In genomic region chr3:45742432-45743089, GRCh38 we compare ENCODE assay signal across 22 cellular contexts. TPM values are rescaled to one million over a fixed set of nuclear protein-coding genes. Genes with fewer than 3 reads are reported as not detected.
DNase-seq lines count a peak whose midpoint lies in the region; ATAC-seq and TF ChIP-seq lines count a peak whose summit lies in the region.
"Had no signal": no experiment of that assay in that cellular context is flagged by ENCODE, and none has a peak within 500 bp of the region (broad histone marks: within the 10 kb centered on the region; RNA-seq: fewer than 3 reads in every experiment).

No MANE protein-coding gene starts in this region.

- H3K36me3 Mint-ChIP-seq in activated naive CD4-positive, alpha-beta T cell treated with anti-CD3 and anti-CD28 coated beads, Interleukin-2, amount 50 U/mL, for 24 hours = peaks cover 14% of the 10 kb centered on the region
- H3K36me3 Mint-ChIP-seq in GM23338 (ENCODE audit: low read depth) = peaks cover 64% of the 10 kb centered on the region
- H3K36me3 Mint-ChIP-seq in activated naive CD8-positive, alpha-beta T cell treated with anti-CD3 and anti-CD28 coated beads for 36 hours = peaks cover 29% of the 10 kb centered on the region

- no peak for DNase-seq in activated naive CD4-positive, alpha-beta T cell treated with Interleukin-2 at 50 U/mL for 16 hours
- DNase-seq in GM23338 (ENCODE audit: low spot score) (no peak), trophoblast cell (no peak)
- DNase-seq in activated naive CD8-positive, alpha-beta T cell treated with anti-CD3 and anti-CD28 coated beads for 36 hours = no peak
- DNase-seq: activated T-cell treated with anti-CD3 and anti-CD28 coated beads, Interleukin-2, amount 50 U/mL, for 48 hours; effector CD4-positive, alpha-beta T cell; erythroblast; heart left ventricle; left cardiac atrium; NCI-H1105 treated with DMSO at 0.1 percent for 48 hours; NCI-H2029; NCI-H2227 treated with DMSO at 0.1 percent for 48 hours; stimulated activated CD4-positive, alpha-beta T cell treated with anti-CD3 and anti-CD28 coated beads, Interleukin-2, amount 100 ng/mL, for 24 hours; T-helper 1 cell had no signal

- no peaks in the 10 kb centered on the region; the same call in 1 of the 2 replicates for H4K20me1 ChIP-seq in GM23338 (replicated peaks; ENCODE audit: insufficient read depth)

- H2BK5ac ChIP-seq in trophoblast cell (ENCODE audit: low read depth, low read length, poor library complexity) = no peak overlapping the region

- H2AFZ ChIP-seq in GM23338 = no peak overlapping the region
- no peak overlapping the region for H2AFZ ChIP-seq in trophoblast cell (ENCODE audit: insufficient read depth, low read length, poor library complexity)

- no peak overlapping the region for H4K8ac ChIP-seq in trophoblast cell (ENCODE audit: low read depth, low read length)

- H3K4me2 ChIP-seq in GM23338 (no peak overlapping the region), trophoblast cell (ENCODE audit: low read length) (no peak overlapping the region)
- H3K4me2 ChIP-seq: smooth muscle cell had no signal

- peak overlapping the region; percentile 50 for H3K23ac ChIP-seq in trophoblast cell (ENCODE audit: low read length)

- H2BK120ac ChIP-seq in trophoblast cell (ENCODE audit: insufficient read depth, low read length, poor library complexity) = no peak overlapping the region

- no peak overlapping the region for H4K91ac ChIP-seq in trophoblast cell (ENCODE audit: low read depth, low read length)

- peaks cover 45% of the 10 kb centered on the region for H3K4me1 ChIP-seq in GM23338 (ENCODE audit: insufficient read depth)
- no peaks in the 10 kb centered on the region for H3K4me1 ChIP-seq in trophoblast cell (ENCODE audit: control insufficient read depth in 1 of 2, insufficient read depth in 2 of 2, low read length in 2 of 2)
- H3K4me1 ChIP-seq: SJSA1 had no signal

- H3K36me3 ChIP-seq in GM23338 (ENCODE audit: insufficient read depth) = peaks cover 33% of the 10 kb centered on the region
- H3K36me3 ChIP-seq in trophoblast cell (ENCODE audit: control insufficient read depth in 1 of 2, insufficient read depth in 2 of 2, low read length in 2 of 2) = peaks cover 22 to 34% of the 10 kb centered on the region in 2 experiments

- H3K27ac ChIP-seq in GM23338 (ENCODE audit: low read depth) (peak overlapping the region; percentile 57; the same call in 1 of the 2 replicates), trophoblast cell (ENCODE audit: low read depth, low read length) (no peak overlapping the region)
- H3K27ac ChIP-seq: C4-2B, heart left ventricle, SJSA1 had no signal

- H3F3A ChIP-seq in GM23338 (replicated peaks; ENCODE audit: low read depth) = no peaks in the 10 kb centered on the region; the same call in 1 of the 2 replicates

- no peak overlapping the region for H3K4me3 Mint-ChIP-seq in activated naive CD4-positive, alpha-beta T cell treated with anti-CD3 and anti-CD28 coated beads, Interleukin-2, amount 50 U/mL, for 24 hours
- H3K4me3 Mint-ChIP-seq in GM23338 = no peak overlapping the region
- H3K4me3 Mint-ChIP-seq in activated naive CD8-positive, alpha-beta T cell treated with anti-CD3 and anti-CD28 coated beads for 36 hours = no peak overlapping the region

- H3K4ac ChIP-seq in trophoblast cell (ENCODE audit: low read depth, low read length) = no peak overlapping the region

- H3K27me3 Mint-ChIP-seq in activated naive CD4-positive, alpha-beta T cell treated with anti-CD3 and anti-CD28 coated beads, Interleukin-2, amount 50 U/mL, for 24 hours = no peaks in the 10 kb centered on the region
- peaks cover 4% of the 10 kb centered on the region for H3K27me3 Mint-ChIP-seq in GM23338 (ENCODE audit: insufficient read depth, low read depth, poor library complexity)
- H3K27me3 Mint-ChIP-seq in activated naive CD8-positive, alpha-beta T cell treated with anti-CD3 and anti-CD28 coated beads for 36 hours = no peaks in the 10 kb centered on the region

- no peaks in the 10 kb centered on the region for H3K9me3 Mint-ChIP-seq in activated naive CD4-positive, alpha-beta T cell treated with anti-CD3 and anti-CD28 coated beads, Interleukin-2, amount 50 U/mL, for 24 hours
- H3K9me3 Mint-ChIP-seq in GM23338 = no peaks in the 10 kb centered on the region
- H3K9me3 Mint-ChIP-seq in activated naive CD8-positive, alpha-beta T cell treated with anti-CD3 and anti-CD28 coated beads for 36 hours = no peaks in the 10 kb centered on the region

- H4K12ac ChIP-seq in trophoblast cell (ENCODE audit: low read depth, low read length) = no peak overlapping the region

- no peak overlapping the region for H3K9ac ChIP-seq in trophoblast cell (ENCODE audit: low read length)

- no peaks in the 10 kb centered on the region for H3K9me3 ChIP-seq in trophoblast cell (ENCODE audit: insufficient read depth, low read depth, low read length)
- H3K9me3 ChIP-seq: heart left ventricle, SJSA1 had no signal

- TF ChIP-seq CTCF in GM23338 (conservative IDR thresholded peaks at IDR 0.05; ENCODE audit: low read depth in 2 of 2) = no peak

- no peak overlapping the region for H2BK12ac ChIP-seq in trophoblast cell (ENCODE audit: low read length)

- H3K4me1 Mint-ChIP-seq in activated naive CD4-positive, alpha-beta T cell treated with anti-CD3 and anti-CD28 coated beads, Interleukin-2, amount 50 U/mL, for 24 hours = peaks cover 34% of the 10 kb centered on the region
- peaks cover 46% of the 10 kb centered on the region for H3K4me1 Mint-ChIP-seq in GM23338
- peaks cover 25% of the 10 kb centered on the region for H3K4me1 Mint-ChIP-seq in activated naive CD8-positive, alpha-beta T cell treated with anti-CD3 and anti-CD28 coated beads for 36 hours

- H3K27me3 ChIP-seq in GM23338 (ENCODE audit: insufficient read depth) (no peaks in the 10 kb centered on the region), trophoblast cell (ENCODE audit: insufficient read depth, low read length) (no peaks in the 10 kb centered on the region)
- H3K27me3 ChIP-seq: heart left ventricle, SJSA1 had no signal

- no peak overlapping the region for H2AK5ac ChIP-seq in trophoblast cell (ENCODE audit: low read length)

- H3K4me3 ChIP-seq in GM23338 (no peak overlapping the region), trophoblast cell (ENCODE audit: low read depth, low read length) (no peak overlapping the region)
- H3K4me3 ChIP-seq: heart left ventricle, SJSA1, smooth muscle cell had no signal

- H3K14ac ChIP-seq in trophoblast cell (ENCODE audit: low read length) = no peak overlapping the region

- H3K18ac ChIP-seq in trophoblast cell (ENCODE audit: low read length) = no peak overlapping the region

- no peaks in the 10 kb centered on the region for H3K9me2 ChIP-seq in GM23338 (ENCODE audit: insufficient read depth)

- peak overlapping the region; percentile 15 for H3K27ac Mint-ChIP-seq in activated naive CD4-positive, alpha-beta T cell treated with anti-CD3 and anti-CD28 coated beads, Interleukin-2, amount 50 U/mL, for 24 hours
- H3K27ac Mint-ChIP-seq in GM23338 = no peak overlapping the region; the same call in none of the 2 replicates
- H3K27ac Mint-ChIP-seq in activated naive CD8-positive, alpha-beta T cell treated with anti-CD3 and anti-CD28 coated beads for 36 hours = peak overlapping the region; percentile 21

- ATAC-seq in GM23338 (no peak), GM18870 (IDR thresholded peaks at IDR 0.05; ENCODE audit: unreplicated experiment) (no peak), GM18909 (IDR thresholded peaks at IDR 0.05; ENCODE audit: poor library complexity, unreplicated experiment) (no peak)
- ATAC-seq: heart left ventricle, left cardiac atrium had no signal

- H3K79me2 ChIP-seq in GM23338 (replicated peaks; ENCODE audit: insufficient read depth) (0 out of 2 replicates have a peak, but pooled peaks cover 4% of the 10 kb centered on the region), trophoblast cell (ENCODE audit: control insufficient read depth, insufficient read depth, low read length, poor library complexity) (no peaks in the 10 kb centered on the region)

- H3K79me1 ChIP-seq in trophoblast cell (ENCODE audit: low read length) = no peaks in the 10 kb centered on the region

- no CpG with 5 or more reads among the region's 5 CpGs for WGBS in trophoblast cell (ENCODE audit: extremely low coverage, insufficient coverage, insufficient read length)

TF ChIP-seq in GM23338, 12 proteins besides CTCF, POLR2A, EP300 and RAD21:
- TF ChIP-seq CREB1 (CRISPR knock-in tag; IDR thresholded peaks at IDR 0.05; ENCODE audit: low read depth) (no peak), ZNF331 (CRISPR knock-in tag; IDR thresholded peaks at IDR 0.05; ENCODE audit: low read depth) (no peak)

RNA-seq across cellular contexts. Expression of gene SACM1L, which starts 53.4 kb away (rescaled TPM):
- 97.2 and 97.8 TPM in 2 replicates for total RNA-seq in GM23338 (2014; rRNA removed; shearing (Covaris generic))
- 43.2 and 43.5 TPM in 2 replicates for polyA plus RNA-seq in GM23338 (2016; fragmentation: Nextera tagmentation; extraction: Ambion mirVana)
- total RNA-seq in activated naive CD8-positive, alpha-beta T cell treated with anti-CD3 and anti-CD28 coated beads for 36 hours = 100 to 1,000 TPM in 1 of 2 experiments, 10 to 100 TPM in 1; 99.3 to 101 TPM
- 16.8 and 16.9 TPM in 2 replicates for polyA plus RNA-seq in trophoblast cell (2013)

RNA-seq across cellular contexts. Expression of gene SLC6A20, which starts 53.8 kb away (rescaled TPM):
- total RNA-seq in GM23338 (2014; rRNA removed; shearing (Covaris generic)) = 0.14 TPM in 1 of 2 replicates, not detected in the other
- polyA plus RNA-seq in GM23338 (2016; fragmentation: Nextera tagmentation; extraction: Ambion mirVana) = 0.05 TPM in 1 of 2 replicates, not detected in the other
- not detected for total RNA-seq in activated naive CD8-positive, alpha-beta T cell treated with anti-CD3 and anti-CD28 coated beads for 36 hours
- polyA plus RNA-seq in trophoblast cell (2013) = 0.05 TPM in 1 of 2 replicates, not detected in the other
- total RNA-seq: fibroblast of villous mesenchyme had no signal
- polyA plus RNA-seq: AG04450 had no signal
